Comparison of ENCODE assay signal across 11 cellular contexts in the genomic region with DNA sequence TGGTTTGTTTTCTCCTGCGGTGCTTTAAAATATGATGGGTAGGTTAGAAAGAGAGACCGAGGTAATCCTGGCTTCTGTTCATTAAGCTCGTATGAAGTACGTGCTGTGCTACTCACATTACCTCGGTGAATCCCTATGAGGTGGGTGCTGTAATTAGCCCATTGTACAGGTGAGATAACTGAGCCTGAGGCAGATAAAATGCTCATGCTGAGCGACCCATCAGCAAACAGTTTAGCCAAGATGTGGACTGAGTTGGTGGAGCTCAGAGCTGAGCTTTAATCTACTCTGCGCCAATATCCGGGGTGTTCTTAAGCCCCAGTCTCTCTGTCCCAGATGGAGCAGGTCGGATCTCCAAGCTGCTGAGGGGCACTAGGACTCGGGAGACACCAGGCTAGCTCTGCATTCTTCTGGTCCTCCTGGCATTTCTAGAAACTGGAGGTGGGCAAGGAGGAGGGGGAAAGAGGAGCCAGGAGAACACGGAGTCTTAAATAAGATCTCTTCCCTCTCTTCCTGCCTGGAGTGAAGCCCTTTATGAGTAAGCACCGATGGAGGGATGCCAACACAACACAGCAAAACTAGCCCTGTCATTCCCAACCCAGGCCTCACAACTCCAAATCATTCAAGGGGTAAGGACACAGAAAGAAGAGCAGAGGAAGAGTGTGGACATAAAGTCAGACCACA.
A peak's percentile ranks its signal among the peaks of the same experiment; 100 is the strongest.
DNase-seq lines count a peak whose midpoint lies in the region; ATAC-seq and TF ChIP-seq lines count a peak whose summit lies in the region.
"Had no signal": no experiment of that assay in that cellular context is flagged by ENCODE, and none has a peak within 500 bp of the region (broad histone marks: within the 10 kb centered on the region; RNA-seq: fewer than 3 reads in every experiment).

No MANE protein-coding gene starts in this region.

- no peak overlapping the region for H3K4me3 Mint-ChIP-seq in activated naive CD8-positive, alpha-beta T cell treated with anti-CD3 and anti-CD28 coated beads for 36 hours

- no peaks in the 10 kb centered on the region for H3K27me3 ChIP-seq in foreskin keratinocyte

- no peaks in the 10 kb centered on the region for H3K9me3 Mint-ChIP-seq in activated naive CD4-positive, alpha-beta T cell treated with anti-CD3 and anti-CD28 coated beads, Interleukin-2, amount 50 U/mL, for 72 hours
- no peaks in the 10 kb centered on the region for H3K9me3 Mint-ChIP-seq in activated naive CD8-positive, alpha-beta T cell treated with anti-CD3 and anti-CD28 coated beads for 36 hours

- no peaks in the 10 kb centered on the region for H3K36me3 Mint-ChIP-seq in activated naive CD4-positive, alpha-beta T cell treated with anti-CD3 and anti-CD28 coated beads, Interleukin-2, amount 50 U/mL, for 72 hours
- H3K36me3 Mint-ChIP-seq in activated naive CD8-positive, alpha-beta T cell treated with anti-CD3 and anti-CD28 coated beads for 36 hours: no peaks in the 10 kb centered on the region

- no peak for TF ChIP-seq CTCF in foreskin keratinocyte (conservative IDR thresholded peaks at IDR 0.05)

- DNase-seq in ELR (ENCODE audit: low read depth) (peak; percentile 90), T1000 (lab: John Stamatoyannopoulos, UW) (peak; percentile 64), foreskin keratinocyte (peak; percentile 54 to 76), sciatic nerve (ENCODE audit: low spot score) (no peak), globus pallidus (ENCODE audit: low spot score) (no peak)
- DNase-seq in activated naive CD4-positive, alpha-beta T cell treated with anti-CD3 and anti-CD28 coated beads, Interleukin-2, amount 50 U/mL, for 72 hours (ENCODE audit: low spot score in 2 of 2): no peak
- DNase-seq in activated naive CD8-positive, alpha-beta T cell treated with anti-CD3 and anti-CD28 coated beads for 36 hours: no peak
- DNase-seq: central memory CD4-positive, alpha-beta T cell; NCI-H1048; T-helper 9 cell had no signal

- intact Hi-C loops in sciatic nerve (cut with DNase I): loop anchor here (5.0 kb wide), 1 partner anchor 468 kb away; no protein-coding TSS in a partner anchor

- peaks cover 10% of the 10 kb centered on the region for H3K4me1 ChIP-seq in foreskin keratinocyte

- ATAC-seq in foreskin keratinocyte (peak; percentile 75), sciatic nerve (peak; percentile 48), HG02759 (IDR thresholded peaks at IDR 0.05; ENCODE audit: unreplicated experiment) (no peak)
- ATAC-seq in activated naive CD4-positive, alpha-beta T cell treated with anti-CD3 and anti-CD28 coated beads, Interleukin-2, amount 50 U/mL, for 72 hours: no peak

- no peak overlapping the region for H3K27ac ChIP-seq in foreskin keratinocyte

- no peaks in the 10 kb centered on the region for H3K4me1 Mint-ChIP-seq in activated naive CD8-positive, alpha-beta T cell treated with anti-CD3 and anti-CD28 coated beads for 36 hours

- peaks cover 9% of the 10 kb centered on the region for H3K27me3 Mint-ChIP-seq in activated naive CD8-positive, alpha-beta T cell treated with anti-CD3 and anti-CD28 coated beads for 36 hours

- H3K27ac Mint-ChIP-seq in activated naive CD4-positive, alpha-beta T cell treated with anti-CD3 and anti-CD28 coated beads, Interleukin-2, amount 50 U/mL, for 72 hours: no peak overlapping the region
- no peak overlapping the region for H3K27ac Mint-ChIP-seq in activated naive CD8-positive, alpha-beta T cell treated with anti-CD3 and anti-CD28 coated beads for 36 hours

Comparison
In these comparisons a context has a peak if more than half of its experiments do, and no peak if none do; other contexts are left out.
1. DNase-seq: peak in ELR (single experiment), T1000 (single experiment) and foreskin keratinocyte (2 of 2); none in sciatic nerve (single experiment), globus pallidus (single experiment), activated naive CD4-positive, alpha-beta T cell treated with anti-CD3 and anti-CD28 coated beads, Interleukin-2, amount 50 U/mL, for 72 hours (0 of 2) and activated naive CD8-positive, alpha-beta T cell treated with anti-CD3 and anti-CD28 coated beads for 36 hours (single experiment).
2. ATAC-seq: peak in foreskin keratinocyte (single experiment) and sciatic nerve (single experiment); none in HG02759 (single experiment) and activated naive CD4-positive, alpha-beta T cell treated with anti-CD3 and anti-CD28 coated beads, Interleukin-2, amount 50 U/mL, for 72 hours (0 of 2).